In the genomic region with DNA sequence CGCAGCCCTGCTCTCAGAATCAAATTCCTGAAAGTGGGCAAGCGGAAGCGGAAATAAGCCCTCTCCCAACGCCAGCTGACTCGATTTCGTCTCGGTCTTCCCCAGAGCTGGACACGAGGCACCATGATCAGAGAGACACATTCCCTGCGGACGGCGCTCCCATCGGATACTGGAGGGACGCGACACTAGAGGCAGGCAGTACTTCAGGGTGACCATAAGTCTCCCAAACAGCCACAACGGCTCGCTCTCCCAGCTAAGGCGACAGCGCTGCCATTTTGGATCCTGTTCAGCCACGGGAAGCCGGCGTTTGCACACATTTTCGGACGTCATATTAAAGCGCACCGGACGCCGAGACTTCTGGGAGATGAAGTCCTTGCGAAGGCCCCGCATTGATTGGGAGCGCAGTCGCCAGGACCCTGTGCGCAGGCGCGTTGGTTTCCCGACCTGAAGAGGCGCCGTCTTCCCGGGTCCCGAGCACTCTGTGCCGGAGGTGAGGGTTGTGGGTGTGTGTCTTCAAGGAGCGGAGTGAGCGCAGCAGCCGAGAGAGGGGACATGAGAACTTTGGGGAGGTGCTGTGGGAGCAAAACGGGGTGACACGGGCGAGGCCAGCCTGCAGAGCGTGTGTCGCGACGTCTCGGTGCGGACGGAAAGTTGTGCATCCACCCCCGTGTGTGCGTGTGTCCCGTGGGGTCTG, we compare ENCODE assay signal across 1 cellular context.
TF ChIP-seq lines count a peak whose summit lies in the region.

A gene (plus strand): TSS at position 439 of the 694 bp plus-strand sequence. CDS start 10,418 bp downstream, outside the sequence.

TF ChIP-seq in HepG2, 621 proteins besides CTCF, POLR2A, EP300 and RAD21 (continued from another document and continues in another):
- TF ChIP-seq, protein P1, sequence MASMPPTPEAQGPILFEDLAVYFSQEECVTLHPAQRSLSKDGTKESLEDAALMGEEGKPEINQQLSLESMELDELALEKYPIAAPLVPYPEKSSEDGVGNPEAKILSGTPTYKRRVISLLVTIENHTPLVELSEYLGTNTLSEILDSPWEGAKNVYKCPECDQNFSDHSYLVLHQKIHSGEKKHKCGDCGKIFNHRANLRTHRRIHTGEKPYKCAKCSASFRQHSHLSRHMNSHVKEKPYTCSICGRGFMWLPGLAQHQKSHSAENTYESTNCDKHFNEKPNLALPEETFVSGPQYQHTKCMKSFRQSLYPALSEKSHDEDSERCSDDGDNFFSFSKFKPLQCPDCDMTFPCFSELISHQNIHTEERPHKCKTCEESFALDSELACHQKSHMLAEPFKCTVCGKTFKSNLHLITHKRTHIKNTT (CRISPR knock-in tag; IDR thresholded peaks at IDR 0.05), result no peak
- TF ChIP-seq ZNF607 (CRISPR knock-in tag; IDR thresholded peaks at IDR 0.05; ENCODE audit: borderline replicate concordance) (peak; percentile 94), ZNF747 (CRISPR knock-in tag; IDR thresholded peaks at IDR 0.05; ENCODE audit: borderline replicate concordance) (peak; percentile 93; the same call in 1 of the 2 replicates), PAF1 (CRISPR knock-in tag; IDR thresholded peaks at IDR 0.05) (no peak), ZNF772 (CRISPR knock-in tag; IDR thresholded peaks at IDR 0.05) (peak; percentile 95), CBX1 (IDR thresholded peaks at IDR 0.05; ENCODE audit: low read depth) (peak; percentile 65), GATAD2A (CRISPR knock-in tag; IDR thresholded peaks at IDR 0.05) (peak; percentile 46; the same call in 1 of the 2 replicates), ZFY (CRISPR knock-in tag; IDR thresholded peaks at IDR 0.05) (peak; percentile 83), ZNF17 (CRISPR knock-in tag; IDR thresholded peaks at IDR 0.05) (no peak), KAT8 (CRISPR knock-in tag; IDR thresholded peaks at IDR 0.05) (peak; percentile 99), HNRNPK (IDR thresholded peaks at IDR 0.05; ENCODE audit: low read depth, low read length, poor library complexity, severe bottlenecking) (no peak), ZNF761 (CRISPR knock-in tag; conservative IDR thresholded peaks at IDR 0.05) (peak; percentile 47; the same call in 1 of the 2 replicates), ZNF816 (CRISPR knock-in tag; IDR thresholded peaks at IDR 0.05; ENCODE audit: borderline replicate concordance) (no peak), HOXA7 (CRISPR knock-in tag; IDR thresholded peaks at IDR 0.05) (0 out of 2 replicates have a peak, but pooled peaks have one; percentile 52), MAFK (conservative IDR thresholded peaks at IDR 0.05 in 1 of 2, IDR thresholded peaks at IDR 0.05 in 1 of 2; ENCODE audit: low read length in 2 of 2) (no peak), NKX3-1 (CRISPR knock-in tag; IDR thresholded peaks at IDR 0.05) (no peak; the same call in 1 of the 2 replicates), ZKSCAN5 (CRISPR knock-in tag; IDR thresholded peaks at IDR 0.05) (peak; percentile 67; the same call in 1 of the 2 replicates), ZNF224 (CRISPR knock-in tag; IDR thresholded peaks at IDR 0.05) (peak; percentile 69; the same call in 1 of the 2 replicates), ZNF3 (CRISPR knock-in tag; IDR thresholded peaks at IDR 0.05) (no peak), MAF1 (CRISPR knock-in tag; IDR thresholded peaks at IDR 0.05; ENCODE audit: borderline replicate concordance) (no peak; the same call in 1 of the 2 replicates), MZF1 (CRISPR knock-in tag; IDR thresholded peaks at IDR 0.05; ENCODE audit: borderline replicate concordance) (no peak; the same call in 1 of the 2 replicates), FOXK2 (IDR thresholded peaks at IDR 0.05) (0 out of 2 replicates have a peak, but pooled peaks have one; percentile 4), SCMH1 (CRISPR knock-in tag; IDR thresholded peaks at IDR 0.05; ENCODE audit: borderline replicate concordance) (no peak), PHF8 (CRISPR knock-in tag; IDR thresholded peaks at IDR 0.05) (peak; percentile 97), ZNF720 (CRISPR knock-in tag; IDR thresholded peaks at IDR 0.05) (no peak), ZSCAN22 (CRISPR knock-in tag; IDR thresholded peaks at IDR 0.05) (0 out of 2 replicates have a peak, but pooled peaks have one; percentile 48), ZNF558 (CRISPR knock-in tag; IDR thresholded peaks at IDR 0.05; ENCODE audit: borderline replicate concordance) (peak; percentile 89; the same call in 1 of the 2 replicates), CCDC6 (CRISPR knock-in tag; IDR thresholded peaks at IDR 0.05) (peak; percentile 77; the same call in 1 of the 2 replicates), ZFP90 (CRISPR knock-in tag; IDR thresholded peaks at IDR 0.05; ENCODE audit: borderline replicate concordance) (peak; percentile 46; the same call in 1 of the 2 replicates), JUND (CRISPR knock-in tag; IDR thresholded peaks at IDR 0.05) (no peak), ZNF510 (CRISPR knock-in tag; IDR thresholded peaks at IDR 0.05; ENCODE audit: low read depth) (0 out of 2 replicates have a peak, but pooled peaks have one; percentile 26), SMARCC2 (IDR thresholded peaks at IDR 0.05) (no peak), PAWR (CRISPR knock-in tag; IDR thresholded peaks at IDR 0.05; ENCODE audit: borderline replicate concordance) (no peak), ZNF543 (CRISPR knock-in tag; IDR thresholded peaks at IDR 0.05) (no peak; the same call in 1 of the 2 replicates), FOSL2 (CRISPR knock-in tag; IDR thresholded peaks at IDR 0.05) (peak; percentile 64), ZNF562 (CRISPR knock-in tag; IDR thresholded peaks at IDR 0.05; ENCODE audit: borderline replicate concordance) (no peak)
- TF ChIP-seq, protein P2, sequence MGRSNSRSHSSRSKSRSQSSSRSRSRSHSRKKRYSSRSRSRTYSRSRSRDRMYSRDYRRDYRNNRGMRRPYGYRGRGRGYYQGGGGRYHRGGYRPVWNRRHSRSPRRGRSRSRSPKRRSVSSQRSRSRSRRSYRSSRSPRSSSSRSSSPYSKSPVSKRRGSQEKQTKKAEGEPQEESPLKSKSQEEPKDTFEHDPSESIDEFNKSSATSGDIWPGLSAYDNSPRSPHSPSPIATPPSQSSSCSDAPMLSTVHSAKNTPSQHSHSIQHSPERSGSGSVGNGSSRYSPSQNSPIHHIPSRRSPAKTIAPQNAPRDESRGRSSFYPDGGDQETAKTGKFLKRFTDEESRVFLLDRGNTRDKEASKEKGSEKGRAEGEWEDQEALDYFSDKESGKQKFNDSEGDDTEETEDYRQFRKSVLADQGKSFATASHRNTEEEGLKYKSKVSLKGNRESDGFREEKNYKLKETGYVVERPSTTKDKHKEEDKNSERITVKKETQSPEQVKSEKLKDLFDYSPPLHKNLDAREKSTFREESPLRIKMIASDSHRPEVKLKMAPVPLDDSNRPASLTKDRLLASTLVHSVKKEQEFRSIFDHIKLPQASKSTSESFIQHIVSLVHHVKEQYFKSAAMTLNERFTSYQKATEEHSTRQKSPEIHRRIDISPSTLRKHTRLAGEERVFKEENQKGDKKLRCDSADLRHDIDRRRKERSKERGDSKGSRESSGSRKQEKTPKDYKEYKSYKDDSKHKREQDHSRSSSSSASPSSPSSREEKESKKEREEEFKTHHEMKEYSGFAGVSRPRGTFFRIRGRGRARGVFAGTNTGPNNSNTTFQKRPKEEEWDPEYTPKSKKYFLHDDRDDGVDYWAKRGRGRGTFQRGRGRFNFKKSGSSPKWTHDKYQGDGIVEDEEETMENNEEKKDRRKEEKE (IDR thresholded peaks at IDR 0.05), result no peak
- TF ChIP-seq, protein P3, sequence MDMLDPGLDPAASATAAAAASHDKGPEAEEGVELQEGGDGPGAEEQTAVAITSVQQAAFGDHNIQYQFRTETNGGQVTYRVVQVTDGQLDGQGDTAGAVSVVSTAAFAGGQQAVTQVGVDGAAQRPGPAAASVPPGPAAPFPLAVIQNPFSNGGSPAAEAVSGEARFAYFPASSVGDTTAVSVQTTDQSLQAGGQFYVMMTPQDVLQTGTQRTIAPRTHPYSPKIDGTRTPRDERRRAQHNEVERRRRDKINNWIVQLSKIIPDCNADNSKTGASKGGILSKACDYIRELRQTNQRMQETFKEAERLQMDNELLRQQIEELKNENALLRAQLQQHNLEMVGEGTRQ (IDR thresholded peaks at IDR 0.05; ENCODE audit: low read depth, low read length), result no peak
- TF ChIP-seq, protein P3 (CRISPR knock-in tag; IDR thresholded peaks at IDR 0.05; ENCODE audit: borderline replicate concordance), result no peak
- TF ChIP-seq, protein P4, sequence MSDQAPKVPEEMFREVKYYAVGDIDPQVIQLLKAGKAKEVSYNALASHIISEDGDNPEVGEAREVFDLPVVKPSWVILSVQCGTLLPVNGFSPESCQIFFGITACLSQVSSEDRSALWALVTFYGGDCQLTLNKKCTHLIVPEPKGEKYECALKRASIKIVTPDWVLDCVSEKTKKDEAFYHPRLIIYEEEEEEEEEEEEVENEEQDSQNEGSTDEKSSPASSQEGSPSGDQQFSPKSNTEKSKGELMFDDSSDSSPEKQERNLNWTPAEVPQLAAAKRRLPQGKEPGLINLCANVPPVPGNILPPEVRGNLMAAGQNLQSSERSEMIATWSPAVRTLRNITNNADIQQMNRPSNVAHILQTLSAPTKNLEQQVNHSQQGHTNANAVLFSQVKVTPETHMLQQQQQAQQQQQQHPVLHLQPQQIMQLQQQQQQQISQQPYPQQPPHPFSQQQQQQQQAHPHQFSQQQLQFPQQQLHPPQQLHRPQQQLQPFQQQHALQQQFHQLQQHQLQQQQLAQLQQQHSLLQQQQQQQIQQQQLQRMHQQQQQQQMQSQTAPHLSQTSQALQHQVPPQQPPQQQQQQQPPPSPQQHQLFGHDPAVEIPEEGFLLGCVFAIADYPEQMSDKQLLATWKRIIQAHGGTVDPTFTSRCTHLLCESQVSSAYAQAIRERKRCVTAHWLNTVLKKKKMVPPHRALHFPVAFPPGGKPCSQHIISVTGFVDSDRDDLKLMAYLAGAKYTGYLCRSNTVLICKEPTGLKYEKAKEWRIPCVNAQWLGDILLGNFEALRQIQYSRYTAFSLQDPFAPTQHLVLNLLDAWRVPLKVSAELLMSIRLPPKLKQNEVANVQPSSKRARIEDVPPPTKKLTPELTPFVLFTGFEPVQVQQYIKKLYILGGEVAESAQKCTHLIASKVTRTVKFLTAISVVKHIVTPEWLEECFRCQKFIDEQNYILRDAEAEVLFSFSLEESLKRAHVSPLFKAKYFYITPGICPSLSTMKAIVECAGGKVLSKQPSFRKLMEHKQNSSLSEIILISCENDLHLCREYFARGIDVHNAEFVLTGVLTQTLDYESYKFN (CRISPR knock-in tag; conservative IDR thresholded peaks at IDR 0.05), result peak; percentile 47
- TF ChIP-seq, protein P5, sequence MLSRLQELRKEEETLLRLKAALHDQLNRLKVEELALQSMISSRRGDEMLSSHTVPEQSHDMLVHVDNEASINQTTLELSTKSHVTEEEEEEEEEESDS (CRISPR knock-in tag; IDR thresholded peaks at IDR 0.05; ENCODE audit: borderline replicate concordance), result 0 out of 2 replicates have a peak, but pooled peaks have one; percentile 9
- TF ChIP-seq, protein P6, sequence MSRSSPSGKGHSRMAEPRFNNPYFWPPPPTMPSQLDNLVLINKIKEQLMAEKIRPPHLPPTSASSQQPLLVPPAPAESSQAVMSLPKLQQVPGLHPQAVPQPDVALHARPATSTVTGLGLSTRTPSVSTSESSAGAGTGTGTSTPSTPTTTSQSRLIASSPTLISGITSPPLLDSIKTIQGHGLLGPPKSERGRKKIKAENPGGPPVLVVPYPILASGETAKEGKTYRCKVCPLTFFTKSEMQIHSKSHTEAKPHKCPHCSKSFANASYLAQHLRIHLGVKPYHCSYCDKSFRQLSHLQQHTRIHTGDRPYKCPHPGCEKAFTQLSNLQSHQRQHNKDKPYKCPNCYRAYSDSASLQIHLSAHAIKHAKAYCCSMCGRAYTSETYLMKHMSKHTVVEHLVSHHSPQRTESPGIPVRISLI (CRISPR knock-in tag; IDR thresholded peaks at IDR 0.05; ENCODE audit: borderline replicate concordance), result peak; percentile 45; the same call in 1 of the 2 replicates
- TF ChIP-seq, protein P7, sequence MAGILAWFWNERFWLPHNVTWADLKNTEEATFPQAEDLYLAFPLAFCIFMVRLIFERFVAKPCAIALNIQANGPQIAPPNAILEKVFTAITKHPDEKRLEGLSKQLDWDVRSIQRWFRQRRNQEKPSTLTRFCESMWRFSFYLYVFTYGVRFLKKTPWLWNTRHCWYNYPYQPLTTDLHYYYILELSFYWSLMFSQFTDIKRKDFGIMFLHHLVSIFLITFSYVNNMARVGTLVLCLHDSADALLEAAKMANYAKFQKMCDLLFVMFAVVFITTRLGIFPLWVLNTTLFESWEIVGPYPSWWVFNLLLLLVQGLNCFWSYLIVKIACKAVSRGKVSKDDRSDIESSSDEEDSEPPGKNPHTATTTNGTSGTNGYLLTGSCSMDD (CRISPR knock-in tag; IDR thresholded peaks at IDR 0.05), result no peak
- TF ChIP-seq, protein P8, sequence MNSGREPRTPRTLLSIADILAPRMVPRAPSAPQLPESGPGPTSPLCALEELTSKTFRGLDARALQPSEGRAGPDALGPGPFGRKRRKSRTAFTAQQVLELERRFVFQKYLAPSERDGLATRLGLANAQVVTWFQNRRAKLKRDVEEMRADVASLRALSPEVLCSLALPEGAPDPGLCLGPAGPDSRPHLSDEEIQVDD (CRISPR knock-in tag; IDR thresholded peaks at IDR 0.05; ENCODE audit: borderline replicate concordance), result peak; percentile 82; the same call in 1 of the 2 replicates
- TF ChIP-seq, protein P9, sequence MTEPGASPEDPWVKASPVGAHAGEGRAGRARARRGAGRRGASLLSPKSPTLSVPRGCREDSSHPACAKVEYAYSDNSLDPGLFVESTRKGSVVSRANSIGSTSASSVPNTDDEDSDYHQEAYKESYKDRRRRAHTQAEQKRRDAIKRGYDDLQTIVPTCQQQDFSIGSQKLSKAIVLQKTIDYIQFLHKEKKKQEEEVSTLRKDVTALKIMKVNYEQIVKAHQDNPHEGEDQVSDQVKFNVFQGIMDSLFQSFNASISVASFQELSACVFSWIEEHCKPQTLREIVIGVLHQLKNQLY (CRISPR knock-in tag; IDR thresholded peaks at IDR 0.05), result peak; percentile 15; the same call in 1 of the 2 replicates
- TF ChIP-seq, protein P10, sequence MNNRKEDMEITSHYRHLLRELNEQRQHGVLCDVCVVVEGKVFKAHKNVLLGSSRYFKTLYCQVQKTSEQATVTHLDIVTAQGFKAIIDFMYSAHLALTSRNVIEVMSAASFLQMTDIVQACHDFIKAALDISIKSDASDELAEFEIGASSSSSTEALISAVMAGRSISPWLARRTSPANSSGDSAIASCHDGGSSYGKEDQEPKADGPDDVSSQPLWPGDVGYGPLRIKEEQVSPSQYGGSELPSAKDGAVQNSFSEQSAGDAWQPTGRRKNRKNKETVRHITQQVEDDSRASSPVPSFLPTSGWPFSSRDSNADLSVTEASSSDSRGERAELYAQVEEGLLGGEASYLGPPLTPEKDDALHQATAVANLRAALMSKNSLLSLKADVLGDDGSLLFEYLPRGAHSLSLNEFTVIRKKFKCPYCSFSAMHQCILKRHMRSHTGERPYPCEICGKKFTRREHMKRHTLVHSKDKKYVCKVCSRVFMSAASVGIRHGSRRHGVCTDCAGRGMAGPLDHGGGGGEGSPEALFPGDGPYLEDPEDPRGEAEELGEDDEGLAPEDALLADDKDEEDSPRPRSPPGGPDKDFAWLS (CRISPR knock-in tag; IDR thresholded peaks at IDR 0.05; ENCODE audit: borderline replicate concordance), result no peak
